ENCODE assay signal across 1 cellular context in genomic region chr18:39647627-39648502, GRCh38.
TF ChIP-seq lines count a peak whose summit lies in the region.

No MANE protein-coding gene starts in this region.

TF ChIP-seq in HEK293, 187 proteins besides CTCF, POLR2A, EP300 and RAD21 (continued from another document and continues in another):
- TF ChIP-seq AEBP2 (tag by site-specific recombination; IDR thresholded peaks at IDR 0.05; ENCODE audit: borderline replicate concordance) (no peak), PRDM1 (tag by site-specific recombination; IDR thresholded peaks at IDR 0.05) (no peak), ZNF791 (tag by site-specific recombination; IDR thresholded peaks at IDR 0.05) (no peak), ZNF548 (tag by site-specific recombination; IDR thresholded peaks at IDR 0.05) (no peak), YY2 (tag by site-specific recombination; IDR thresholded peaks at IDR 0.05) (no peak), PRDM4 (tag by site-specific recombination; IDR thresholded peaks at IDR 0.05) (no peak), ZNF785 (tag by site-specific recombination; IDR thresholded peaks at IDR 0.05) (no peak), ZNF658 (tag by site-specific recombination; IDR thresholded peaks at IDR 0.05) (no peak), ZNF518A (tag by site-specific recombination; conservative IDR thresholded peaks at IDR 0.05; ENCODE audit: low read depth) (no peak), KLF8 (tag by site-specific recombination; IDR thresholded peaks at IDR 0.05) (no peak), ZNF354C (tag by site-specific recombination; IDR thresholded peaks at IDR 0.05; ENCODE audit: borderline replicate concordance, low read depth) (no peak), ZNF610 (tag by site-specific recombination; IDR thresholded peaks at IDR 0.05; ENCODE audit: borderline replicate concordance) (no peak), ZNF416 (tag by site-specific recombination; IDR thresholded peaks at IDR 0.05) (no peak), ZNF23 (tag by site-specific recombination; IDR thresholded peaks at IDR 0.05; ENCODE audit: borderline replicate concordance) (no peak), ZNF214 (tag by site-specific recombination; IDR thresholded peaks at IDR 0.05; ENCODE audit: borderline replicate concordance) (no peak), SCRT1 (tag by site-specific recombination; IDR thresholded peaks at IDR 0.05; ENCODE audit: borderline replicate concordance) (no peak), ZNF266 (tag by site-specific recombination; IDR thresholded peaks at IDR 0.05; ENCODE audit: low read depth) (no peak), MZF1 (tag by site-specific recombination; IDR thresholded peaks at IDR 0.05; ENCODE audit: borderline replicate concordance) (peak; percentile 77; the same call in 1 of the 2 replicates), GFI1B (tag by site-specific recombination; IDR thresholded peaks at IDR 0.05) (no peak), ZNF580 (tag by site-specific recombination; IDR thresholded peaks at IDR 0.05) (no peak), ZNF221 (tag by site-specific recombination; IDR thresholded peaks at IDR 0.05; ENCODE audit: borderline replicate concordance) (no peak), ZNF704 (tag by site-specific recombination; IDR thresholded peaks at IDR 0.05) (no peak), ZNF677 (tag by site-specific recombination; IDR thresholded peaks at IDR 0.05) (no peak), OVOL3 (tag by site-specific recombination; IDR thresholded peaks at IDR 0.05) (no peak), ZNF10 (tag by site-specific recombination; IDR thresholded peaks at IDR 0.05) (no peak), HIC1 (tag by site-specific recombination; IDR thresholded peaks at IDR 0.05) (no peak), ATF2 (tag by site-specific recombination; IDR thresholded peaks at IDR 0.05; ENCODE audit: low read depth) (no peak), EGR2 (tag by site-specific recombination; IDR thresholded peaks at IDR 0.05; ENCODE audit: low read depth) (peak; percentile 49; the same call in 1 of the 2 replicates), REPIN1 (tag by site-specific recombination; IDR thresholded peaks at IDR 0.05; ENCODE audit: low read depth) (no peak), FEZF1 (tag by site-specific recombination; IDR thresholded peaks at IDR 0.05) (no peak), ZFP37 (tag by site-specific recombination; IDR thresholded peaks at IDR 0.05) (no peak), PRDM2 (tag by site-specific recombination; IDR thresholded peaks at IDR 0.05; ENCODE audit: borderline replicate concordance) (no peak), ZNF311 (tag by site-specific recombination; IDR thresholded peaks at IDR 0.05; ENCODE audit: borderline replicate concordance) (no peak), ZNF501 (tag by site-specific recombination; IDR thresholded peaks at IDR 0.05) (no peak), ZNF514 (tag by site-specific recombination; IDR thresholded peaks at IDR 0.05) (no peak)
